Comparison of ENCODE assay signal across 19 cellular contexts in genomic region chr4:146439999-146440398, GRCh38.
"Had no signal": no experiment of that assay in that cellular context is flagged by ENCODE, and none has a peak within 500 bp of the region (broad histone marks: within the 10 kb centered on the region; RNA-seq: fewer than 3 reads in every experiment).

No MANE protein-coding gene starts in this region.

- ATAC-seq: activated naive CD4-positive, alpha-beta T cell treated with anti-CD3 and anti-CD28 coated beads, Interleukin-2, amount 50 U/mL, for 72 hours; natural killer cell treated with Interleukin-12 subunit alpha and Interleukin-12 subunit beta and Interleukin-15 and Interleukin-18, amount 100 ng/mL, for 72 hours had no signal

- H3K27me3 Mint-ChIP-seq: natural killer cell treated with Interleukin-12 subunit alpha and Interleukin-12 subunit beta and Interleukin-15 and Interleukin-18, amount 100 ng/mL, for 72 hours had no signal

- DNase-seq: activated CD4-positive, alpha-beta T cell treated with anti-CD3 and anti-CD28 coated beads, Interleukin-2, amount 50 U/mL, for 4 hours; activated gamma-delta T cell; adrenal gland; cerebellar nuclear complex; effector CD4-positive, alpha-beta T cell; esophagus squamous epithelium; foreskin fibroblast; hypothalamus; nucleus accumbens; posterior cingulate gyrus; retina; stimulated activated naive CD4-positive, alpha-beta T cell treated with Interleukin-2 at 50 U/mL for 16 hours; tibial artery had no signal

- H3K36me3 ChIP-seq: adrenal gland, esophagus squamous epithelium, tibial artery had no signal

- H3K4me3 Mint-ChIP-seq: mesothelial cell of epicardium; natural killer cell treated with Interleukin-12 subunit alpha and Interleukin-12 subunit beta and Interleukin-15 and Interleukin-18, amount 100 ng/mL, for 72 hours; T-helper 1 cell treated with Interleukin-12 subunit alpha and Interleukin-12 subunit beta and Interleukin-4 antibody, amounts not matched to agents 30 μg/mL and 1 μg/mL, for 36 hours had no signal

- H3K27ac Mint-ChIP-seq: activated naive CD4-positive, alpha-beta T cell treated with anti-CD3 and anti-CD28 coated beads, Interleukin-2, amount 50 U/mL, for 72 hours; mesothelial cell of epicardium; natural killer cell treated with Interleukin-12 subunit alpha and Interleukin-12 subunit beta and Interleukin-15 and Interleukin-18, amount 100 ng/mL, for 72 hours; T-helper 1 cell treated with Interleukin-12 subunit alpha and Interleukin-12 subunit beta and Interleukin-4 antibody, amounts not matched to agents 30 μg/mL and 1 μg/mL, for 36 hours had no signal

- H3K4me3 ChIP-seq: adrenal gland, esophagus squamous epithelium, lung, tibial artery had no signal

- H3K27me3 ChIP-seq: adrenal gland, esophagus squamous epithelium, tibial artery had no signal

- H3K36me3 Mint-ChIP-seq: natural killer cell treated with Interleukin-12 subunit alpha and Interleukin-12 subunit beta and Interleukin-15 and Interleukin-18, amount 100 ng/mL, for 72 hours had no signal

- H3K9me3 Mint-ChIP-seq: activated naive CD4-positive, alpha-beta T cell treated with anti-CD3 and anti-CD28 coated beads, Interleukin-2, amount 50 U/mL, for 72 hours; natural killer cell treated with Interleukin-12 subunit alpha and Interleukin-12 subunit beta and Interleukin-15 and Interleukin-18, amount 100 ng/mL, for 72 hours; T-helper 1 cell treated with Interleukin-12 subunit alpha and Interleukin-12 subunit beta and Interleukin-4 antibody, amounts not matched to agents 30 μg/mL and 1 μg/mL, for 36 hours had no signal

- H3K9me3 ChIP-seq: adrenal gland, esophagus squamous epithelium, tibial artery had no signal

- H3K27ac ChIP-seq: adrenal gland, esophagus squamous epithelium, tibial artery, VCaP had no signal
